33 cellular contexts compared by ENCODE assay signal in genomic region chr4:159673221-159673620, GRCh38.
"Had no signal": no experiment of that assay in that cellular context is flagged by ENCODE, and none has a peak within 500 bp of the region (broad histone marks: within the 10 kb centered on the region; RNA-seq: fewer than 3 reads in every experiment).

No MANE protein-coding gene starts in this region.

- H3K27ac Mint-ChIP-seq: activated B cell treated with CpG ODN at 0.5 μM for 24 hours; activated CD8-positive, alpha-beta memory T cell treated with anti-CD3 and anti-CD28 coated beads, Interleukin-2, amount 10 ng/mL, durations not matched to agents 7 days and 5 days; activated CD8-positive, alpha-beta T cell treated with anti-CD3 and anti-CD28 coated beads for 36 hours; activated naive CD4-positive, alpha-beta T cell treated with anti-CD3 and anti-CD28 coated beads for 36 hours; activated naive CD4-positive, alpha-beta T cell treated with anti-CD3 and anti-CD28 coated beads, Interleukin-2, amount 50 U/mL, for 24 hours; activated naive CD8-positive, alpha-beta T cell treated with anti-CD3 and anti-CD28 coated beads for 36 hours; activated naive CD8-positive, alpha-beta T cell treated with anti-CD3 and anti-CD28 coated beads, Interleukin-2, amount 50 U/mL, for 24 hours; activated T-helper 1 cell treated with anti-CD3 and anti-CD28 coated beads, Interleukin-12 subunit alpha, Interleukin-12 subunit beta, Interleukin-2, Interleukin-4 antibody, amounts not matched to agents 30 ng/mL and 10 ng/mL and 1 ng/mL, durations not matched to agents 14 hours and 24 hours and 36 hours; activated T-helper 2 cell treated with anti-CD3 and anti-CD28 coated beads, Interferon-gamma antibody, Interleukin-2, Interleukin-4, amounts not matched to agents 10 μg/mL and 5 μg/mL and 100 μg/mL, durations not matched to agents 14 hours and 24 hours and 36 hours; T-helper 2 cell treated with Interferon-gamma antibody and Interleukin-4, amounts not matched to agents 5 μg/mL and 100 μg/mL, for 36 hours had no signal

- H3K36me3 Mint-ChIP-seq: activated CD8-positive, alpha-beta memory T cell treated with anti-CD3 and anti-CD28 coated beads, Interleukin-2, amount 10 ng/mL, durations not matched to agents 7 days and 5 days; activated naive CD4-positive, alpha-beta T cell treated with anti-CD3 and anti-CD28 coated beads, Interleukin-2, amount 50 U/mL, for 24 hours; activated naive CD8-positive, alpha-beta T cell treated with anti-CD3 and anti-CD28 coated beads for 36 hours had no signal

- H3K9me3 Mint-ChIP-seq: activated B cell treated with CpG ODN at 0.5 μM for 24 hours; activated CD8-positive, alpha-beta T cell treated with anti-CD3 and anti-CD28 coated beads for 36 hours; activated naive CD4-positive, alpha-beta T cell treated with anti-CD3 and anti-CD28 coated beads for 36 hours; activated naive CD8-positive, alpha-beta T cell treated with anti-CD3 and anti-CD28 coated beads, Interleukin-2, amount 50 U/mL, for 24 hours; activated T-helper 1 cell treated with anti-CD3 and anti-CD28 coated beads, Interleukin-12 subunit alpha, Interleukin-12 subunit beta, Interleukin-2, Interleukin-4 antibody, amounts not matched to agents 30 ng/mL and 10 ng/mL and 1 ng/mL, durations not matched to agents 14 hours and 24 hours and 36 hours; T-helper 2 cell treated with Interferon-gamma antibody and Interleukin-4, amounts not matched to agents 5 μg/mL and 100 μg/mL, for 36 hours had no signal

- H3K4me3 Mint-ChIP-seq: activated B cell treated with CpG ODN at 0.5 μM for 24 hours; activated CD8-positive, alpha-beta memory T cell treated with anti-CD3 and anti-CD28 coated beads, Interleukin-2, amount 10 ng/mL, durations not matched to agents 7 days and 5 days; activated CD8-positive, alpha-beta T cell treated with anti-CD3 and anti-CD28 coated beads for 36 hours; activated naive CD4-positive, alpha-beta T cell treated with anti-CD3 and anti-CD28 coated beads for 36 hours; activated naive CD4-positive, alpha-beta T cell treated with anti-CD3 and anti-CD28 coated beads, Interleukin-2, amount 50 U/mL, for 24 hours; activated naive CD8-positive, alpha-beta T cell treated with anti-CD3 and anti-CD28 coated beads for 36 hours; activated naive CD8-positive, alpha-beta T cell treated with anti-CD3 and anti-CD28 coated beads, Interleukin-2, amount 50 U/mL, for 24 hours; activated T-helper 1 cell treated with anti-CD3 and anti-CD28 coated beads, Interleukin-12 subunit alpha, Interleukin-12 subunit beta, Interleukin-2, Interleukin-4 antibody, amounts not matched to agents 30 ng/mL and 10 ng/mL and 1 ng/mL, durations not matched to agents 14 hours and 24 hours and 36 hours; T-helper 2 cell treated with Interferon-gamma antibody and Interleukin-4, amounts not matched to agents 5 μg/mL and 100 μg/mL, for 36 hours had no signal

- ATAC-seq: activated CD4-positive, CD25-positive, alpha-beta regulatory T cell treated with anti-CD3 and anti-CD28 coated beads, Interleukin-2, amount 50 U/mL, for 24 hours; activated CD8-positive, alpha-beta memory T cell treated with anti-CD3 and anti-CD28 coated beads, Interleukin-2, amount 10 ng/mL, durations not matched to agents 7 days and 5 days; activated CD8-positive, alpha-beta T cell treated with anti-CD3 and anti-CD28 coated beads for 36 hours; activated naive CD8-positive, alpha-beta T cell treated with anti-CD3 and anti-CD28 coated beads, Interleukin-2, amount 50 U/mL, for 24 hours; body of pancreas; gastroesophageal sphincter; heart right ventricle had no signal

- H3K9me3 ChIP-seq: adrenal gland, body of pancreas, esophagus squamous epithelium, gastroesophageal sphincter, heart right ventricle had no signal

- DNase-seq: activated B cell treated with CpG ODN at 0.5 μM for 24 hours; activated CD4-positive, alpha-beta T cell treated with anti-CD3 and anti-CD28 coated beads for 48 hours; activated CD4-positive, alpha-beta T cell treated with anti-CD3 and anti-CD28 coated beads, Interleukin-2, amount 50 U/mL, for 1 hour; activated CD4-positive, alpha-beta T cell treated with anti-CD3 and anti-CD28 coated beads, Interleukin-2, amount 50 U/mL, for 48 hours; activated CD8-positive, alpha-beta memory T cell treated with anti-CD3 and anti-CD28 coated beads, Interleukin-2, amount 10 ng/mL, durations not matched to agents 7 days and 5 days; activated CD8-positive, alpha-beta memory T cell treated with anti-CD3 and anti-CD28 coated beads, Interleukin-2, amount 50 U/mL, for 4 hours; activated CD8-positive, alpha-beta T cell treated with anti-CD3 and anti-CD28 coated beads for 36 hours; activated effector memory CD4-positive, alpha-beta T cell treated with anti-CD3 and anti-CD28 coated beads, Interleukin-2, amount 50 U/mL, for 16 hours; activated naive CD4-positive, alpha-beta T cell treated with anti-CD3 and anti-CD28 coated beads for 36 hours; activated naive CD8-positive, alpha-beta T cell treated with anti-CD3 and anti-CD28 coated beads for 36 hours; activated naive CD8-positive, alpha-beta T cell treated with anti-CD3 and anti-CD28 coated beads, Interleukin-2, amount 50 U/mL, for 24 hours; activated T-cell treated with anti-CD3 and anti-CD28 coated beads, Interleukin-2, amount 50 U/mL, for 1 hour; activated T-cell treated with anti-CD3 and anti-CD28 coated beads, Interleukin-2, amount 50 U/mL, for 48 hours; adrenal gland; amygdala; aorta; body of pancreas; caudate nucleus; cortex of kidney; dermis blood vessel endothelial cell; effector CD8-positive, alpha-beta T cell; esophagus squamous epithelium; foreskin melanocyte; heart right ventricle; T1000; WERI-Rb-1 had no signal

- H3K4me3 ChIP-seq: adrenal gland, body of pancreas, esophagus squamous epithelium, gastroesophageal sphincter, heart right ventricle, hepatocyte had no signal

- H3K27me3 Mint-ChIP-seq: activated B cell treated with CpG ODN at 0.5 μM for 24 hours; activated CD8-positive, alpha-beta memory T cell treated with anti-CD3 and anti-CD28 coated beads, Interleukin-2, amount 10 ng/mL, durations not matched to agents 7 days and 5 days; activated CD8-positive, alpha-beta T cell treated with anti-CD3 and anti-CD28 coated beads for 36 hours; activated naive CD4-positive, alpha-beta T cell treated with anti-CD3 and anti-CD28 coated beads, Interleukin-2, amount 50 U/mL, for 24 hours; activated naive CD8-positive, alpha-beta T cell treated with anti-CD3 and anti-CD28 coated beads for 36 hours; activated naive CD8-positive, alpha-beta T cell treated with anti-CD3 and anti-CD28 coated beads, Interleukin-2, amount 50 U/mL, for 24 hours had no signal

- H3K4me1 ChIP-seq: adrenal gland, esophagus squamous epithelium, gastroesophageal sphincter, heart right ventricle had no signal

- H3K4me1 Mint-ChIP-seq: activated B cell treated with CpG ODN at 0.5 μM for 24 hours; activated CD8-positive, alpha-beta memory T cell treated with anti-CD3 and anti-CD28 coated beads, Interleukin-2, amount 10 ng/mL, durations not matched to agents 7 days and 5 days; activated naive CD4-positive, alpha-beta T cell treated with anti-CD3 and anti-CD28 coated beads, Interleukin-2, amount 50 U/mL, for 24 hours; activated naive CD8-positive, alpha-beta T cell treated with anti-CD3 and anti-CD28 coated beads for 36 hours; activated naive CD8-positive, alpha-beta T cell treated with anti-CD3 and anti-CD28 coated beads, Interleukin-2, amount 50 U/mL, for 24 hours had no signal

- H3K36me3 ChIP-seq: adrenal gland, esophagus squamous epithelium, gastroesophageal sphincter, heart right ventricle, WERI-Rb-1 had no signal
